In genomic region chr22:38981005-38981658, GRCh38 we compare ENCODE assay signal across 9 cellular contexts. TPM values are rescaled to one million over a fixed set of nuclear protein-coding genes. Genes with fewer than 3 reads are reported as not detected.
DNase-seq lines count a peak whose midpoint lies in the region; ATAC-seq, FAIRE-seq and TF ChIP-seq lines count a peak whose summit lies in the region.
"Had no signal": no experiment of that assay in that cellular context is flagged by ENCODE, and none has a peak within 500 bp of the region (broad histone marks: within the 10 kb centered on the region; RNA-seq: fewer than 3 reads in every experiment).

No MANE protein-coding gene starts in this region.

- ATAC-seq in HG03159 (IDR thresholded peaks at IDR 0.05; ENCODE audit: unreplicated experiment) (no peak), GM21390 (IDR thresholded peaks at IDR 0.05; ENCODE audit: unreplicated experiment) (no peak)

- H3F3A ChIP-seq in neural cell (ENCODE audit: insufficient read depth, low read length, poor library complexity, severe bottlenecking) = no peaks in the 10 kb centered on the region

- no peaks in the 10 kb centered on the region for H3K36me3 ChIP-seq in neural cell (ENCODE audit: insufficient read depth, low read length)

- TF ChIP-seq RAD21 in neural cell (conservative IDR thresholded peaks at IDR 0.05) = no peak

- no peak overlapping the region for H2AFZ ChIP-seq in neural cell (ENCODE audit: low read depth, low read length)

- peak overlapping the region in 1 of 59 donors; percentile 23 for H3K27ac ChIP-seq in dorsolateral prefrontal cortex
- no peak overlapping the region for H3K27ac ChIP-seq in neural cell (ENCODE audit: low read length)

- H3K9ac ChIP-seq in neural cell (ENCODE audit: low read length) = no peak overlapping the region

- no peak overlapping the region for H3K4me2 ChIP-seq in neural cell (ENCODE audit: low read length)

- no peaks in the 10 kb centered on the region for H3K9me3 ChIP-seq in neural cell (ENCODE audit: low read length)

- no peak for TF ChIP-seq EP300 in neural cell (conservative IDR thresholded peaks at IDR 0.05; ENCODE audit: poor library complexity, severe bottlenecking)

- no peaks in the 10 kb centered on the region for H4K20me1 ChIP-seq in neural cell (ENCODE audit: insufficient read depth)

- no peak overlapping the region for H3K4me3 ChIP-seq in Jurkat, Clone E6-1 (ENCODE audit: low read length)
- H3K4me3 ChIP-seq in dorsolateral prefrontal cortex (peak overlapping the region in 41 of 59 donors; percentile 17 to 72 (median 54)), neural cell (ENCODE audit: low read length) (no peak overlapping the region)

- H3K9me2 ChIP-seq in neural cell (ENCODE audit: insufficient read depth, low read length) = no peaks in the 10 kb centered on the region

- intact Hi-C loops in dorsolateral prefrontal cortex (cut with DNase I) = no loop called here

- FAIRE-seq in RCC 7860 (lab: Jason Lieb, UNC) (no peak), D721Med (lab: Jason Lieb, UNC) (no peak)

- H3K79me2 ChIP-seq in neural cell (replicated peaks; ENCODE audit: insufficient read depth, low read length) = no peaks in the 10 kb centered on the region

- H3K27me3 ChIP-seq in dorsolateral prefrontal cortex (no peaks in the 10 kb centered on the region), neural cell (ENCODE audit: insufficient read depth, low read depth, low read length) (no peaks in the 10 kb centered on the region)

- DNase-seq in DMS153 (lab: John Stamatoyannopoulos, UW) (peak; percentile 67), dorsolateral prefrontal cortex (no peak), RCC 7860 (ENCODE audit: low spot score) (no peak), D721Med (ENCODE audit: insufficient read length, low spot score) (no peak)
- peak; percentile 16 for DNase-seq in Jurkat, Clone E6-1 (ENCODE audit: low read depth, low spot score)

- TF ChIP-seq CTCF in dorsolateral prefrontal cortex (IDR thresholded peaks at IDR 0.05 in 54 of 56, conservative IDR thresholded peaks at IDR 0.05 in 2 of 56; ENCODE audit: low read depth in 1 of 56, partially characterized antibody in 56 of 56) = peak in 28 of 56 donors; percentile 10 to 43 (median 22)
- peak; percentile 39 for TF ChIP-seq CTCF in neural cell (IDR thresholded peaks at IDR 0.05; ENCODE audit: poor library complexity, severe bottlenecking)
- TF ChIP-seq CTCF in D721Med (IDR thresholded peaks at IDR 0.05; ENCODE audit: insufficient read depth, missing control alignments) = no peak

TF ChIP-seq in neural cell, 6 proteins besides CTCF, POLR2A, EP300 and RAD21:
- TF ChIP-seq SMC3 (conservative IDR thresholded peaks at IDR 0.05; ENCODE audit: poor library complexity) = no peak
- TF ChIP-seq REST (IDR thresholded peaks at IDR 0.05; ENCODE audit: borderline replicate concordance) = no peak
- no peak for TF ChIP-seq MXI1 (conservative IDR thresholded peaks at IDR 0.05; ENCODE audit: poor library complexity, severe bottlenecking)
- TF ChIP-seq EZH2 (IDR thresholded peaks at IDR 0.05; ENCODE audit: borderline replicate concordance, insufficient read depth, low read length, poor library complexity, severe bottlenecking) = no peak
- no peak for TF ChIP-seq TAF1 (IDR thresholded peaks at IDR 0.05; ENCODE audit: low read depth)
- TF ChIP-seq POLR2AphosphoS5 (IDR thresholded peaks at IDR 0.05) = no peak

RNA-seq across cellular contexts. Expression of gene APOBEC3B, which starts 1.0 kb away (rescaled TPM):
- not detected for polyA plus RNA-seq in Jurkat, Clone E6-1 (2012; ENCODE audit: insufficient read depth, insufficient read length)
- 1 to 10 TPM in 2 of 120 experiments, under 1 TPM in 23, not detected in 95; 0.34 to 1.5 (median 0.54) TPM for total RNA-seq in dorsolateral prefrontal cortex
- polyA plus RNA-seq in neural cell = not detected in 2 replicates
- polyA minus RNA-seq in neural cell = not detected in 2 replicates

RNA-seq across cellular contexts. Expression of gene APOBEC3A, which starts 23.7 kb away (rescaled TPM):
- not detected for polyA plus RNA-seq in Jurkat, Clone E6-1 (2012; ENCODE audit: insufficient read depth, insufficient read length)
- total RNA-seq in dorsolateral prefrontal cortex = 1 to 10 TPM in 27 of 120 experiments, under 1 TPM in 31, not detected in 62; 0.39 to 3.3 (median 0.93) TPM
- polyA plus RNA-seq in neural cell = not detected in 2 replicates
- not detected in 2 replicates for polyA minus RNA-seq in neural cell
- total RNA-seq: myocyte had no signal

RNA-seq across cellular contexts. Expression of gene APOBEC3C, which starts 32.9 kb away (rescaled TPM):
- polyA plus RNA-seq in Jurkat, Clone E6-1 (2012; ENCODE audit: insufficient read depth, insufficient read length) = 11.0 TPM
- total RNA-seq in dorsolateral prefrontal cortex = 1 to 10 TPM in 117 of 120 experiments, under 1 TPM in 3; 0.43 to 5.9 (median 2.2) TPM
- not detected in 2 replicates for polyA plus RNA-seq in neural cell
- not detected in 2 replicates for polyA minus RNA-seq in neural cell

RNA-seq across cellular contexts. Expression of gene APOBEC3D, which starts 39.8 kb away (rescaled TPM):
- 4.4 TPM for polyA plus RNA-seq in Jurkat, Clone E6-1 (2012; ENCODE audit: insufficient read depth, insufficient read length)
- 1 to 10 TPM in 43 of 120 experiments, under 1 TPM in 63, not detected in 14; 0.22 to 3.1 (median 0.89) TPM for total RNA-seq in dorsolateral prefrontal cortex
- not detected in 2 replicates for polyA plus RNA-seq in neural cell
- polyA minus RNA-seq in neural cell = not detected in 2 replicates
- total RNA-seq: myocyte had no signal

RNA-seq across cellular contexts. Expression of gene APOBEC3F, which starts 59.5 kb away (rescaled TPM):
- polyA plus RNA-seq in Jurkat, Clone E6-1 (2012; ENCODE audit: insufficient read depth, insufficient read length) = 2.5 TPM
- 1 to 10 TPM in 111 of 120 experiments, under 1 TPM in 9; 0.43 to 9.0 (median 2.6) TPM for total RNA-seq in dorsolateral prefrontal cortex
- polyA plus RNA-seq in neural cell = not detected in 2 replicates
- polyA minus RNA-seq in neural cell = not detected in 2 replicates

Comparison
In these comparisons a context has a peak if more than half of its experiments do, and no peak if none do; other contexts are left out.
1. DNase-seq: peak in DMS153 (single experiment) and Jurkat, Clone E6-1 (single experiment); none in dorsolateral prefrontal cortex (0 of 10), RCC 7860 (single experiment) and D721Med (single experiment).
2. H3K4me3 ChIP-seq: peak in dorsolateral prefrontal cortex (41 of 59); none in Jurkat, Clone E6-1 (single experiment) and neural cell (single experiment).